ENCODE assay signal across 8 cellular contexts in the genomic region with DNA sequence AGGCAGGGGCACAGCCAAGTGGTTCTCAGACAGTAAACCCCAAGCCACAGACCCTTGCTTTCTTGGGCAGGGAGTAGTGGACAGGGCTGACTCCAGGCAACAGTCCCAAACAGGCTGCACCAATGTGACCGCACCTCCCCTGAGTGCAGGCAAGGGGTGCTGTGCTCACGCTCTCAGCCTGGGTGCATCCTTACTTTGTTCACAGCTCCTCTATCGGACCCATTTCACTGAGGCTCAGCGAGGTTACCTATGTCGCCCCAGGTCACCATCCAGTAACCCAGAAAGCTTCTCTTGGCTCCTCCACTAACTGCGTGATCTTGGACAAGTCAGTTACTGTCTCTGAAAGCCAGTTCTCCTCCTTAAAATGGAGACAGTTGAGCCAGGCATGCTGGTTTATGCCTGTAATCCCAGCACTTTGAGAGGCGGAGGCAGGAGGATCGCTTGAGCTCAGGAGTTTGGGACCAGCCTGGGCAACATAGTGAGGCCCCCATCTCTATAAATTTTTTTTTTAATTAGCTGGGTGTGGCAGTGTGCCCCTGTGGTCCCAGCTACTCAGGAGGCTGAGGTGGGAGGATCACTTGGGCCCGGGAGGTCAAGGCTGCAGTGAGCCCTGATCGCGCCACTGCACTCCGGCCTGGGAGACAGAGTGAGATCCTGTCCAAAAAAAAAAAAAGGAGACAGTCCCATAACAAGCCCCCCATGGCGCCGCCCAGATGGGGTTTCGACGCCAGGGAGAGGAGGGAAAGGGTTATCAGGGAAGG. TPM values are rescaled to one million over a fixed set of nuclear protein-coding genes. Genes with fewer than 3 reads are reported as not detected.
DNase-seq lines count a peak whose midpoint lies in the region; ATAC-seq and TF ChIP-seq lines count a peak whose summit lies in the region.

No MANE protein-coding gene starts in this region.

- H3K36me3 Mint-ChIP-seq in GM23338 (ENCODE audit: low read depth) (peaks cover 4% of the 10 kb centered on the region), T-cell (peaks cover 20% of the 10 kb centered on the region)

- DNase-seq in GM23338 (ENCODE audit: low spot score) (peak; percentile 19), T-cell (no peak), fibroblast of the aortic adventitia (ENCODE audit: low read depth) (no peak), gastrocnemius medialis (no peak), NCI-H1105 treated with DMSO at 0.1 percent for 48 hours (lab: John Stamatoyannopoulos, UW) (no peak), NCI-H2107 treated with DMSO at 0.1 percent for 48 hours (lab: John Stamatoyannopoulos, UW; ENCODE audit: unreplicated experiment) (no peak)

- H3K4me1 Mint-ChIP-seq in GM23338 (no peaks in the 10 kb centered on the region; the same call in 2 of the 3 replicates), T-cell (peaks cover 9 to 15% (median 11%) of the 10 kb centered on the region in 3 donors)

- H3K36me3 ChIP-seq in GM23338 (ENCODE audit: insufficient read depth) (no peaks in the 10 kb centered on the region), gastrocnemius medialis (no peaks in the 10 kb centered on the region)

- H3K27me3 ChIP-seq in GM23338 (ENCODE audit: insufficient read depth) = peaks cover 20% of the 10 kb centered on the region
- H3K27me3 ChIP-seq in gastrocnemius medialis = no peaks in the 10 kb centered on the region

- H3K4me3 Mint-ChIP-seq in GM23338 = peak overlapping the region; percentile 86
- peak overlapping the region; percentile 85 to 88 (median 87) for H3K4me3 Mint-ChIP-seq in T-cell

- no peaks in the 10 kb centered on the region for H3F3A ChIP-seq in GM23338 (replicated peaks; ENCODE audit: low read depth)

- no peak for TF ChIP-seq POLR2A in gastrocnemius medialis (IDR thresholded peaks at IDR 0.05)

- no peak overlapping the region for H3K27ac Mint-ChIP-seq in GM23338
- peak overlapping the region; percentile 83 to 87 for H3K27ac Mint-ChIP-seq in T-cell

- in situ Hi-C loops in gastrocnemius medialis (cut with MboI; ENCODE audit: low sequenced_read_pairs in 4 of 4) = no loop called here

- ATAC-seq in GM23338 = peak; percentile 20
- ATAC-seq in T-cell (replicated peaks in 1 of 4) = no peak
- no peak for ATAC-seq in gastrocnemius medialis
- no peak for ATAC-seq in HG03520 (IDR thresholded peaks at IDR 0.05; ENCODE audit: unreplicated experiment)
- no peak for ATAC-seq in HG03378 (IDR thresholded peaks at IDR 0.05; ENCODE audit: unreplicated experiment)

- POLR2A ChIA-PET in T-cell (lab: Charles Lee) = no interaction called here

- peak overlapping the region; percentile 97 for H2AFZ ChIP-seq in GM23338

- H3K79me2 ChIP-seq in GM23338 (replicated peaks; ENCODE audit: insufficient read depth) = no peaks in the 10 kb centered on the region

- no peaks in the 10 kb centered on the region for H3K9me2 ChIP-seq in GM23338 (ENCODE audit: insufficient read depth)

- intact Hi-C loops in gastrocnemius medialis (cut with DNase I; ENCODE audit: low total_unique reads) = loop anchor here (10.0 kb wide), 1 partner anchor 531 kb away; no protein-coding TSS in a partner anchor

- H3K27me3 Mint-ChIP-seq in GM23338 (ENCODE audit: insufficient read depth, low read depth, poor library complexity) (peaks cover 12% of the 10 kb centered on the region), T-cell (no peaks in the 10 kb centered on the region)

- no peak overlapping the region for H3K27ac ChIP-seq in GM23338 (ENCODE audit: low read depth)
- H3K27ac ChIP-seq in gastrocnemius medialis = peak overlapping the region in 3 of 4 donors; percentile 1 to 43 (median 39)

- TF ChIP-seq CTCF in GM23338 (conservative IDR thresholded peaks at IDR 0.05; ENCODE audit: low read depth in 2 of 2) (peak in 1 of 2 experiments; percentile 39; a peak in 2 of 4 replicates), fibroblast of the aortic adventitia (IDR thresholded peaks at IDR 0.05; ENCODE audit: insufficient read depth, low read length) (no peak), gastrocnemius medialis (IDR thresholded peaks at IDR 0.05 in 4 of 5, conservative IDR thresholded peaks at IDR 0.05 in 1 of 5) (no peak)

- H4K20me1 ChIP-seq in GM23338 (replicated peaks; ENCODE audit: insufficient read depth) = no peaks in the 10 kb centered on the region

- H3K4me3 ChIP-seq in GM23338 (peak overlapping the region; percentile 87), fibroblast of the aortic adventitia (ENCODE audit: low read depth, low read length) (peak overlapping the region; percentile 96), gastrocnemius medialis (peak overlapping the region; percentile 65 to 86 (median 79))

- no peaks in the 10 kb centered on the region; the same call in 2 of the 3 replicates for H3K9me3 Mint-ChIP-seq in GM23338
- no peaks in the 10 kb centered on the region for H3K9me3 Mint-ChIP-seq in T-cell

- H3K4me2 ChIP-seq in GM23338 = peak overlapping the region; percentile 92

- peaks cover 3% of the 10 kb centered on the region; the same call in 1 of the 2 replicates for H3K4me1 ChIP-seq in GM23338 (ENCODE audit: insufficient read depth)
- peaks cover 9% of the 10 kb centered on the region in 2 donors for H3K4me1 ChIP-seq in gastrocnemius medialis

- no peaks in the 10 kb centered on the region for H3K9me3 ChIP-seq in gastrocnemius medialis

- CTCF ChIA-PET in T-cell (lab: Charles Lee) = interaction anchor here (0.6 to 0.7 kb wide), 3 partner anchors 18 to 1234 kb away, joined by 3 to 4 read pairs (median 3); no protein-coding TSS in a partner anchor

TF ChIP-seq in GM23338, 12 proteins besides CTCF, POLR2A, EP300 and RAD21 (continues in another document):
- no peak for TF ChIP-seq STAT1 (IDR thresholded peaks at IDR 0.05; ENCODE audit: unreplicated experiment)
- no peak for TF ChIP-seq POLR2AphosphoS5 (IDR thresholded peaks at IDR 0.05; ENCODE audit: low read depth)
- no peak for TF ChIP-seq NANOG (IDR thresholded peaks at IDR 0.05; ENCODE audit: borderline replicate concordance)
- TF ChIP-seq EZH2phosphoT487 (IDR thresholded peaks at IDR 0.05; ENCODE audit: unreplicated experiment) = no peak
- TF ChIP-seq, protein P1, sequence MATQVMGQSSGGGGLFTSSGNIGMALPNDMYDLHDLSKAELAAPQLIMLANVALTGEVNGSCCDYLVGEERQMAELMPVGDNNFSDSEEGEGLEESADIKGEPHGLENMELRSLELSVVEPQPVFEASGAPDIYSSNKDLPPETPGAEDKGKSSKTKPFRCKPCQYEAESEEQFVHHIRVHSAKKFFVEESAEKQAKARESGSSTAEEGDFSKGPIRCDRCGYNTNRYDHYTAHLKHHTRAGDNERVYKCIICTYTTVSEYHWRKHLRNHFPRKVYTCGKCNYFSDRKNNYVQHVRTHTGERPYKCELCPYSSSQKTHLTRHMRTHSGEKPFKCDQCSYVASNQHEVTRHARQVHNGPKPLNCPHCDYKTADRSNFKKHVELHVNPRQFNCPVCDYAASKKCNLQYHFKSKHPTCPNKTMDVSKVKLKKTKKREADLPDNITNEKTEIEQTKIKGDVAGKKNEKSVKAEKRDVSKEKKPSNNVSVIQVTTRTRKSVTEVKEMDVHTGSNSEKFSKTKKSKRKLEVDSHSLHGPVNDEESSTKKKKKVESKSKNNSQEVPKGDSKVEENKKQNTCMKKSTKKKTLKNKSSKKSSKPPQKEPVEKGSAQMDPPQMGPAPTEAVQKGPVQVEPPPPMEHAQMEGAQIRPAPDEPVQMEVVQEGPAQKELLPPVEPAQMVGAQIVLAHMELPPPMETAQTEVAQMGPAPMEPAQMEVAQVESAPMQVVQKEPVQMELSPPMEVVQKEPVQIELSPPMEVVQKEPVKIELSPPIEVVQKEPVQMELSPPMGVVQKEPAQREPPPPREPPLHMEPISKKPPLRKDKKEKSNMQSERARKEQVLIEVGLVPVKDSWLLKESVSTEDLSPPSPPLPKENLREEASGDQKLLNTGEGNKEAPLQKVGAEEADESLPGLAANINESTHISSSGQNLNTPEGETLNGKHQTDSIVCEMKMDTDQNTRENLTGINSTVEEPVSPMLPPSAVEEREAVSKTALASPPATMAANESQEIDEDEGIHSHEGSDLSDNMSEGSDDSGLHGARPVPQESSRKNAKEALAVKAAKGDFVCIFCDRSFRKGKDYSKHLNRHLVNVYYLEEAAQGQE (IDR thresholded peaks at IDR 0.05; ENCODE audit: unreplicated experiment) = no peak
- no peak for TF ChIP-seq ZNF114 (CRISPR knock-in tag; IDR thresholded peaks at IDR 0.05)
- TF ChIP-seq EZH2 (IDR thresholded peaks at IDR 0.05; ENCODE audit: low read depth, unreplicated experiment) = no peak
- TF ChIP-seq ZNF331 (CRISPR knock-in tag; IDR thresholded peaks at IDR 0.05; ENCODE audit: low read depth) = no peak
- no peak for TF ChIP-seq CREB1 (CRISPR knock-in tag; IDR thresholded peaks at IDR 0.05; ENCODE audit: low read depth)

RNA-seq across cellular contexts. Expression of a gene that starts 0.8 kb away (rescaled TPM):
- 6.9 and 7.1 TPM in 2 replicates for total RNA-seq in GM23338 (2014; rRNA removed; shearing (Covaris generic))
- 1.6 and 2.1 TPM in 2 replicates for polyA plus RNA-seq in GM23338 (2016; fragmentation: Nextera tagmentation; extraction: Ambion mirVana)
- total RNA-seq in T-cell = 10 to 100 TPM; 27.4 to 54.1 (median 45.8) TPM
- total RNA-seq in fibroblast of the aortic adventitia (ENCODE audit: low replicate concordance) = 17.3 and 25.9 TPM in 2 replicates
- total RNA-seq in gastrocnemius medialis = 1 to 10 TPM; 3.3 to 5.6 (median 4.5) TPM
